8 cellular contexts compared by ENCODE assay signal in genomic region chr2:112433480-112433879, GRCh38. TPM values are rescaled to one million over a fixed set of nuclear protein-coding genes. Genes with fewer than 3 reads are reported as not detected.
DNase-seq lines count a peak whose midpoint lies in the region; ATAC-seq and TF ChIP-seq lines count a peak whose summit lies in the region.
"Not testable (repeated sequence)": the region's sequence is repeated elsewhere in the genome, so short reads cannot be mapped to it uniquely, and the experiment has no call there.

Gene RGPD8, minus strand, starts transcription at chr2:112433645. Its CDS starts 192 bp downstream, at chr2:112433453.

- H3K36me3 Mint-ChIP-seq in Caco-2 (ENCODE audit: insufficient read depth, unreplicated experiment) = not testable (repeated sequence)

- H3K27ac Mint-ChIP-seq in Caco-2 (ENCODE audit: unreplicated experiment) = not testable (repeated sequence)

- not testable (repeated sequence) for H3K27me3 ChIP-seq in Caco-2 (replicated peaks; ENCODE audit: control insufficient read depth, insufficient read depth, low read length); ascending aorta; neutrophil

- H3K4me1 ChIP-seq in Caco-2, ascending aorta: not testable (repeated sequence)
- H3K4me1 ChIP-seq in neutrophil (ENCODE audit: control insufficient read depth in 1 of 2, insufficient read depth in 1 of 2, low read depth in 1 of 2, low read length in 1 of 2) = peaks cover 4 to 11% of the 10 kb centered on the region in 2 experiments

- CTCF ChIA-PET in Caco-2 (lab: Charles Lee) = interaction anchor here (0.5 to 0.7 kb wide), 10 partner anchors 174 to 525 kb away, joined by 3 to 10 read pairs (median 5); partner anchors contain the start of gene ZC3H8

- TF ChIP-seq CTCF in Caco-2 (IDR thresholded peaks at IDR 0.05; ENCODE audit: insufficient read depth in 1 of 2, low read depth in 1 of 2, low read length in 1 of 2, severe bottlenecking in 1 of 2, unreplicated experiment in 1 of 2) = peak; percentile 55 to 66
- TF ChIP-seq CTCF in ascending aorta (IDR thresholded peaks at IDR 0.05) = peak; percentile 29 to 64 (median 34)
- TF ChIP-seq CTCF in neutrophil (IDR thresholded peaks at IDR 0.05) = peak; percentile 53

- H3K36me3 ChIP-seq in Caco-2 (ENCODE audit: control insufficient read depth, insufficient read depth, low read length); ascending aorta; neutrophil: not testable (repeated sequence)

- H3K9me3 ChIP-seq in Caco-2, ascending aorta, neutrophil: not testable (repeated sequence)

- not testable (repeated sequence) for H3K27me3 Mint-ChIP-seq in Caco-2 (ENCODE audit: insufficient read depth, unreplicated experiment)

- DNase-seq in Caco-2 = peak; percentile 88 to 89
- peak; percentile 82 for DNase-seq in T-helper 22 cell (ENCODE audit: low read depth)
- DNase-seq in ascending aorta (ENCODE audit: low spot score in 2 of 2) = peak; percentile 75 to 94
- DNase-seq in Right ventricle myocardium inferior (ENCODE audit: missing footprints) = peak; percentile 95
- peak; percentile 68 to 75 for DNase-seq in stimulated activated CD8-positive, alpha-beta memory T cell treated with anti-CD3 and anti-CD28 coated beads, Interleukin-7, amount 100 ng/mL, for 1 hour (ENCODE audit: low read depth in 2 of 2)

- H3K4me1 Mint-ChIP-seq in Caco-2 (ENCODE audit: low read depth, unreplicated experiment) = not testable (repeated sequence)

- POLR2A ChIA-PET in Caco-2 (lab: Charles Lee) = interaction anchor here (0.6 kb wide), 2 partner anchors 67 to 229 kb away, joined by 5 read pairs; no protein-coding TSS in a partner anchor

- BruUV-seq in Caco-2 (replicated peaks; lab: Mats Ljungman, UMichigan) = not testable (repeated sequence)

- H3K4me3 ChIP-seq in Caco-2 (ENCODE audit: low read depth, low read length) = peak within 1 kb of the TSS; percentile 47
- peak within 1 kb of the TSS; percentile 71 to 91 for H3K4me3 ChIP-seq in ascending aorta
- H3K4me3 ChIP-seq in neutrophil (ENCODE audit: low read depth in 1 of 2, low read length in 1 of 2) = peak within 1 kb of the TSS; percentile 54 to 65

- H3K27ac ChIP-seq in ascending aorta (peak within 1 kb of the TSS; percentile 80 to 92), neutrophil (peak within 1 kb of the TSS; percentile 79)

- H3K4me3 Mint-ChIP-seq in Caco-2 (ENCODE audit: unreplicated experiment) = peak within 1 kb of the TSS; percentile 75

- intact Hi-C loops in Caco-2 (cut with micrococcal nuclease; ENCODE audit: unreplicated experiment) = loop anchor here (5.0 kb wide), 1 partner anchor 176 kb away; the partner anchor contains the start of gene ZC3H8
- intact Hi-C loops in ascending aorta (cut with DNase I) = loop anchor here (2.0 to 5.0 kb wide), 2 partner anchors 175 to 376 kb away; partner anchors contain the start of gene TMEM87B
- intact Hi-C loops in Right ventricle myocardium inferior (cut with DNase I) = loop anchor here (5.0 kb wide), 1 partner anchor 311 kb away; no protein-coding TSS in a partner anchor

- ATAC-seq in GM21381 (IDR thresholded peaks at IDR 0.05; ENCODE audit: unreplicated experiment) (peak; percentile 98), HG03460 (IDR thresholded peaks at IDR 0.05; ENCODE audit: unreplicated experiment) (peak; percentile 95), Right ventricle myocardium inferior (peak; percentile 99)

- H3K9me3 Mint-ChIP-seq in Caco-2 (ENCODE audit: unreplicated experiment) = not testable (repeated sequence)

RNA-seq across cellular contexts. Expression of gene RGPD8, which starts in this region (rescaled TPM):
- total RNA-seq in Caco-2 (2022) (17.5 and 23.1 TPM in 2 replicates), ascending aorta (8.2 TPM), Right ventricle myocardium inferior (4.8 TPM)

Comparison
In these comparisons a context has a peak if more than half of its experiments do, and no peak if none do; other contexts are left out.
1. Peak in every context shown above with its lines: DNase-seq, ATAC-seq, H3K4me3 ChIP-seq and H3K27ac ChIP-seq.